ENCODE assay signal across 1 cellular context in genomic region chr6:36603222-36604089, GRCh38.
TF ChIP-seq lines count a peak whose summit lies in the region.

No MANE protein-coding gene starts in this region.

TF ChIP-seq in neural cell, 6 proteins besides CTCF, POLR2A, EP300 and RAD21 (continued from another document):
- TF ChIP-seq MXI1 (conservative IDR thresholded peaks at IDR 0.05; ENCODE audit: poor library complexity, severe bottlenecking) = no peak
